In genomic region chr19:16041571-16042386, GRCh38 we compare ENCODE assay signal across 8 cellular contexts. TPM values are rescaled to one million over a fixed set of nuclear protein-coding genes. Genes with fewer than 3 reads are reported as not detected.
A peak's percentile ranks its signal among the peaks of the same experiment; 100 is the strongest.
DNase-seq lines count a peak whose midpoint lies in the region; ATAC-seq and TF ChIP-seq lines count a peak whose summit lies in the region.

No MANE protein-coding gene starts in this region.

- H3K4ac ChIP-seq in trophoblast cell (ENCODE audit: low read depth, low read length): peak overlapping the region; percentile 13

- H2BK120ac ChIP-seq in trophoblast cell (ENCODE audit: insufficient read depth, low read length, poor library complexity): no peak overlapping the region

- H3K27me3 Mint-ChIP-seq in activated naive CD4-positive, alpha-beta T cell treated with anti-CD3 and anti-CD28 coated beads, Interleukin-2, amount 10 ng/mL, durations not matched to agents 7 days and 5 days: peaks cover 24% of the 10 kb centered on the region

- H3K4me3 ChIP-seq in trophoblast cell (ENCODE audit: low read depth, low read length) (no peak overlapping the region), tibial artery (peak overlapping the region; percentile 23 to 24)

- peak overlapping the region; percentile 74 for H4K91ac ChIP-seq in trophoblast cell (ENCODE audit: low read depth, low read length)

- no peak overlapping the region for H3K14ac ChIP-seq in trophoblast cell (ENCODE audit: low read length)

- CTCF ChIA-PET in activated naive CD4-positive, alpha-beta T cell treated with anti-CD3 and anti-CD28 coated beads, Interleukin-2, amount 10 ng/mL, durations not matched to agents 7 days and 5 days (lab: Charles Lee): interaction anchor here (0.6 to 3.2 kb wide), 36 partner anchors 11 to 412 kb away, joined by 3 to 38 read pairs (median 4); partner anchors contain the start of genes CIB3, FAM32A, HSH2D and RAB8A

- peaks cover 0 to 2% of the 10 kb centered on the region in 2 experiments for H3K4me1 ChIP-seq in trophoblast cell (ENCODE audit: control insufficient read depth in 1 of 2, insufficient read depth in 2 of 2, low read length in 2 of 2)
- peaks cover 0 to 15% (median 5%) of the 10 kb centered on the region in 4 donors for H3K4me1 ChIP-seq in tibial artery

- H2BK5ac ChIP-seq in trophoblast cell (ENCODE audit: low read depth, low read length, poor library complexity): no peak overlapping the region

- WGBS in trophoblast cell (ENCODE audit: extremely low coverage, insufficient coverage, insufficient read length): no CpG with 5 or more reads among the region's 29 CpGs

- no peak overlapping the region for H2BK12ac ChIP-seq in trophoblast cell (ENCODE audit: low read length)

- no peaks in the 10 kb centered on the region for H3K9me3 Mint-ChIP-seq in activated naive CD4-positive, alpha-beta T cell treated with anti-CD3 and anti-CD28 coated beads, Interleukin-2, amount 10 ng/mL, durations not matched to agents 7 days and 5 days

- intact Hi-C loops in head of caudate nucleus (cut with DNase I) (loop anchor here (2.0 to 5.0 kb wide), 2 partner anchors 71 to 141 kb away; partner anchors contain the start of gene RAB8A), tibial artery (cut with DNase I; ENCODE audit: low total_unique reads) (loop anchor here (1.0 to 5.0 kb wide), 2 partner anchors 71 to 141 kb away; partner anchors contain the start of gene RAB8A)

- no peak overlapping the region for H3K9ac ChIP-seq in trophoblast cell (ENCODE audit: low read length)

- H3K4me3 Mint-ChIP-seq in activated naive CD4-positive, alpha-beta T cell treated with anti-CD3 and anti-CD28 coated beads, Interleukin-2, amount 10 ng/mL, durations not matched to agents 7 days and 5 days: no peak overlapping the region

- H4K12ac ChIP-seq in trophoblast cell (ENCODE audit: low read depth, low read length): no peak overlapping the region

- peak overlapping the region; percentile 35 for H2AFZ ChIP-seq in trophoblast cell (ENCODE audit: insufficient read depth, low read length, poor library complexity)

- peaks cover 5% of the 10 kb centered on the region for H3K79me1 ChIP-seq in trophoblast cell (ENCODE audit: low read length)

- H3K36me3 Mint-ChIP-seq in activated naive CD4-positive, alpha-beta T cell treated with anti-CD3 and anti-CD28 coated beads, Interleukin-2, amount 10 ng/mL, durations not matched to agents 7 days and 5 days: no peaks in the 10 kb centered on the region

- peak overlapping the region; percentile 39 for H4K8ac ChIP-seq in trophoblast cell (ENCODE audit: low read depth, low read length)

- H3K23ac ChIP-seq in trophoblast cell (ENCODE audit: low read length): no peak overlapping the region

- H3K79me2 ChIP-seq in trophoblast cell (ENCODE audit: control insufficient read depth, insufficient read depth, low read length, poor library complexity): no peaks in the 10 kb centered on the region

- peak; percentile 97 to 99 for TF ChIP-seq CTCF in tibial artery (IDR thresholded peaks at IDR 0.05)

- DNase-seq in DMS 273 treated with DMSO at 0.1 percent for 48 hours (lab: John Stamatoyannopoulos, UW) (peak; percentile 30), Kasumi-1 (lab: John Stamatoyannopoulos, UW) (peak; percentile 60 to 69), SKM-1 treated with dmso at 0.1 percent for 144 hours (lab: John Stamatoyannopoulos, UW; ENCODE audit: unreplicated experiment) (peak; percentile 69), head of caudate nucleus (peak; percentile 42 to 93 (median 84)), trophoblast cell (peak; percentile 64 to 91), tibial artery (peak; percentile 69 to 89)
- peak; percentile 82 for DNase-seq in activated naive CD4-positive, alpha-beta T cell treated with anti-CD3 and anti-CD28 coated beads, Interleukin-2, amount 10 ng/mL, durations not matched to agents 7 days and 5 days

- peak overlapping the region; percentile 64 for H3K27ac Mint-ChIP-seq in activated naive CD4-positive, alpha-beta T cell treated with anti-CD3 and anti-CD28 coated beads, Interleukin-2, amount 10 ng/mL, durations not matched to agents 7 days and 5 days

- H3K36me3 ChIP-seq in trophoblast cell (ENCODE audit: control insufficient read depth in 1 of 2, insufficient read depth in 2 of 2, low read length in 2 of 2) (no peaks in the 10 kb centered on the region), tibial artery (no peaks in the 10 kb centered on the region)

- peaks cover 17% of the 10 kb centered on the region for H3K4me1 Mint-ChIP-seq in activated naive CD4-positive, alpha-beta T cell treated with anti-CD3 and anti-CD28 coated beads, Interleukin-2, amount 10 ng/mL, durations not matched to agents 7 days and 5 days

- no peak for ATAC-seq in HG03039 (IDR thresholded peaks at IDR 0.05; ENCODE audit: unreplicated experiment)

- H2AK5ac ChIP-seq in trophoblast cell (ENCODE audit: low read length): no peak overlapping the region

- H3K27me3 ChIP-seq in trophoblast cell (ENCODE audit: insufficient read depth, low read length): no peaks in the 10 kb centered on the region
- no peaks in the 10 kb centered on the region for H3K27me3 ChIP-seq in tibial artery

- H3K27ac ChIP-seq in trophoblast cell (ENCODE audit: low read depth, low read length): no peak overlapping the region
- H3K27ac ChIP-seq in tibial artery: peak overlapping the region; percentile 33 to 51

- peak overlapping the region; percentile 37 for H3K4me2 ChIP-seq in trophoblast cell (ENCODE audit: low read length)

- H3K9me3 ChIP-seq in trophoblast cell (ENCODE audit: insufficient read depth, low read depth, low read length) (peaks cover 20% of the 10 kb centered on the region), tibial artery (no peaks in the 10 kb centered on the region)

- no peak overlapping the region for H3K18ac ChIP-seq in trophoblast cell (ENCODE audit: low read length)

RNA-seq across cellular contexts. Expression of gene TPM4, which starts 34.5 kb away (rescaled TPM):
- 859 and 864 TPM in 2 replicates for polyA plus RNA-seq in trophoblast cell (2013)

Comparison
In these comparisons a context has a peak if more than half of its experiments do, and no peak if none do; other contexts are left out.
1. DNase-seq: peak in every context shown above with its lines; median percentile 84 in head of caudate nucleus; 82 in activated naive CD4-positive, alpha-beta T cell treated with anti-CD3 and anti-CD28 coated beads, Interleukin-2, amount 10 ng/mL, durations not matched to agents 7 days and 5 days; 79 in tibial artery; 78 in trophoblast cell; 69 in SKM-1 treated with dmso at 0.1 percent for 144 hours; 64 in Kasumi-1; 30 in DMS 273 treated with DMSO at 0.1 percent for 48 hours.